In genomic region chr2:240604939-240605716, GRCh38 we compare ENCODE assay signal across 1 cellular context.
A peak's percentile ranks its signal among the peaks of the same experiment; 100 is the strongest.
TF ChIP-seq lines count a peak whose summit lies in the region.

No MANE protein-coding gene starts in this region.

TF ChIP-seq in HepG2, 621 proteins besides CTCF, POLR2A, EP300 and RAD21 (continued from another document and continues in another):
- TF ChIP-seq ZSCAN21 (CRISPR knock-in tag; IDR thresholded peaks at IDR 0.05; ENCODE audit: borderline replicate concordance) (peak; percentile 16; the same call in 1 of the 2 replicates), RXRA (CRISPR knock-in tag; IDR thresholded peaks at IDR 0.05) (0 out of 2 replicates have a peak, but pooled peaks have one; percentile 30), CBX1 (IDR thresholded peaks at IDR 0.05; ENCODE audit: low read depth) (peak; percentile 21), ZNF879 (CRISPR knock-in tag; IDR thresholded peaks at IDR 0.05) (no peak), DMAP1 (CRISPR knock-in tag; IDR thresholded peaks at IDR 0.05) (peak; percentile 77), KLF15 (CRISPR knock-in tag; IDR thresholded peaks at IDR 0.05; ENCODE audit: borderline replicate concordance) (0 out of 2 replicates have a peak, but pooled peaks have one; percentile 18), RCOR2 (CRISPR knock-in tag; IDR thresholded peaks at IDR 0.05) (no peak), GPBP1L1 (CRISPR knock-in tag; IDR thresholded peaks at IDR 0.05) (no peak), SRY (CRISPR knock-in tag; IDR thresholded peaks at IDR 0.05) (peak; percentile 42; the same call in 1 of the 2 replicates), ZNF275 (CRISPR knock-in tag; IDR thresholded peaks at IDR 0.05; ENCODE audit: borderline replicate concordance) (peak; percentile 40; the same call in 1 of the 2 replicates), SAFB2 (CRISPR knock-in tag; IDR thresholded peaks at IDR 0.05; ENCODE audit: borderline replicate concordance, low read depth) (0 out of 2 replicates have a peak, but pooled peaks have one; percentile 24), POGZ (CRISPR knock-in tag; IDR thresholded peaks at IDR 0.05) (peak; percentile 35; the same call in 1 of the 2 replicates), SCMH1 (CRISPR knock-in tag; IDR thresholded peaks at IDR 0.05; ENCODE audit: borderline replicate concordance) (no peak), KLF6 (CRISPR knock-in tag; IDR thresholded peaks at IDR 0.05) (peak; percentile 79; the same call in 1 of the 2 replicates), ZNF354B (CRISPR knock-in tag; IDR thresholded peaks at IDR 0.05) (no peak), ZNF891 (CRISPR knock-in tag; IDR thresholded peaks at IDR 0.05) (no peak; the same call in none of the 2 replicates), HOMEZ (CRISPR knock-in tag; IDR thresholded peaks at IDR 0.05; ENCODE audit: low read depth) (no peak), ZGPAT (CRISPR knock-in tag; IDR thresholded peaks at IDR 0.05) (no peak), BCLAF1 (IDR thresholded peaks at IDR 0.05) (no peak), SAP130 (CRISPR knock-in tag; IDR thresholded peaks at IDR 0.05; ENCODE audit: low read depth) (peak; percentile 91), GLMP (CRISPR knock-in tag; IDR thresholded peaks at IDR 0.05; ENCODE audit: borderline replicate concordance) (no peak), ZBTB25 (CRISPR knock-in tag; IDR thresholded peaks at IDR 0.05) (0 out of 2 replicates have a peak, but pooled peaks have one; percentile 46), JDP2 (CRISPR knock-in tag; IDR thresholded peaks at IDR 0.05; ENCODE audit: borderline replicate concordance) (no peak), ISL2 (CRISPR knock-in tag; IDR thresholded peaks at IDR 0.05) (peak; percentile 40; the same call in 1 of the 2 replicates), ZNF572 (CRISPR knock-in tag; IDR thresholded peaks at IDR 0.05) (peak; percentile 94), RELA (CRISPR knock-in tag; IDR thresholded peaks at IDR 0.05) (no peak), ZBTB39 (CRISPR knock-in tag; IDR thresholded peaks at IDR 0.05) (no peak), ZNF430 (CRISPR knock-in tag; IDR thresholded peaks at IDR 0.05) (no peak), ZNF232 (CRISPR knock-in tag; IDR thresholded peaks at IDR 0.05; ENCODE audit: borderline replicate concordance) (0 out of 2 replicates have a peak, but pooled peaks have one; percentile 33), ZNF12 (CRISPR knock-in tag; IDR thresholded peaks at IDR 0.05) (peak; percentile 54), TCF7 (IDR thresholded peaks at IDR 0.05; ENCODE audit: low read depth) (no peak), AKNA (CRISPR knock-in tag; IDR thresholded peaks at IDR 0.05; ENCODE audit: borderline replicate concordance) (no peak), EEA1 (CRISPR knock-in tag; IDR thresholded peaks at IDR 0.05; ENCODE audit: borderline replicate concordance) (peak; percentile 46; the same call in 1 of the 2 replicates), ARID5B (CRISPR knock-in tag; IDR thresholded peaks at IDR 0.05) (peak; percentile 35; the same call in 1 of the 2 replicates), ZNF558 (CRISPR knock-in tag; IDR thresholded peaks at IDR 0.05; ENCODE audit: borderline replicate concordance) (0 out of 2 replicates have a peak, but pooled peaks have one; percentile 63)
